14 cellular contexts compared by ENCODE assay signal in the genomic region with DNA sequence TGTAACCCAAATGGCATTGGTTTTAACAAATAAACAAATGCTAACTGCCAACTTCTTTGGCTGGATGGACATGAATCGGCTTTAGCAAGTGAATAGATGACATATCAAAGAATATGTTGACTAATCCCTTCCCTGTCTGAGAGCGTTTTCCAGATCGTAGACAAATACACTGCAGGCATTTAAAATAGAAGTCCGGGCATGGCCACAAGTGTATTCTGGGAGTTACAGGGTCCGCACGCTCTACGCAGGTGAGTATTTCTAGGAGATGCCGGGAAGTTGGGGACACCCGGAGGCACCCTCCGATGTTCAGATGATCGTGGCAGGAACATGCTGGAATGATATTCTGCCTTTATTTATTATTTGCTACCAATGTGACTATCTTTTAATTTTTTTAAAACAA. TPM values are rescaled to one million over a fixed set of nuclear protein-coding genes. Genes with fewer than 3 reads are reported as not detected.
A peak's percentile ranks its signal among the peaks of the same experiment; 100 is the strongest.
DNase-seq lines count a peak whose midpoint lies in the region; ATAC-seq and TF ChIP-seq lines count a peak whose summit lies in the region.
"Had no signal": no experiment of that assay in that cellular context is flagged by ENCODE, and none has a peak within 500 bp of the region (broad histone marks: within the 10 kb centered on the region; RNA-seq: fewer than 3 reads in every experiment).

No MANE protein-coding gene starts in this region.

- H3K9me3 Mint-ChIP-seq in activated naive CD4-positive, alpha-beta T cell treated with anti-CD3 and anti-CD28 coated beads for 36 hours = peaks cover 3% of the 10 kb centered on the region

- TF ChIP-seq CTCF in dorsolateral prefrontal cortex (IDR thresholded peaks at IDR 0.05 in 54 of 56, conservative IDR thresholded peaks at IDR 0.05 in 2 of 56; ENCODE audit: low read depth in 1 of 56, partially characterized antibody in 56 of 56) = no peak

- H3K4me1 Mint-ChIP-seq in activated naive CD4-positive, alpha-beta T cell treated with anti-CD3 and anti-CD28 coated beads for 36 hours (ENCODE audit: low read depth) = no peaks in the 10 kb centered on the region
- H3K4me1 Mint-ChIP-seq: CD4-positive, CD25-positive, alpha-beta regulatory T cell; CD8-positive, alpha-beta memory T cell had no signal

- peak in 1 of 10 donors; percentile 20 for DNase-seq in dorsolateral prefrontal cortex
- DNase-seq in mesenteric fat pad (ENCODE audit: low spot score) = peak; percentile 8
- no peak for DNase-seq in activated naive CD4-positive, alpha-beta T cell treated with anti-CD3 and anti-CD28 coated beads for 36 hours
- DNase-seq in sciatic nerve (ENCODE audit: low spot score) = no peak
- DNase-seq in D341Med (ENCODE audit: low spot score) = no peak
- DNase-seq in NCI-H2196 (lab: John Stamatoyannopoulos, UW; ENCODE audit: unreplicated experiment) = no peak
- DNase-seq: ACHN; BE2C; CD4-positive, CD25-positive, alpha-beta regulatory T cell; CD8-positive, alpha-beta memory T cell; COR-L47; HCEC 1CT had no signal

- no peak overlapping the region for H3K4me3 Mint-ChIP-seq in activated naive CD4-positive, alpha-beta T cell treated with anti-CD3 and anti-CD28 coated beads for 36 hours
- H3K4me3 Mint-ChIP-seq: CD4-positive, CD25-positive, alpha-beta regulatory T cell; CD8-positive, alpha-beta memory T cell had no signal

- H3K27me3 Mint-ChIP-seq in activated naive CD4-positive, alpha-beta T cell treated with anti-CD3 and anti-CD28 coated beads for 36 hours (ENCODE audit: low read depth) = no peaks in the 10 kb centered on the region
- H3K27me3 Mint-ChIP-seq: CD4-positive, CD25-positive, alpha-beta regulatory T cell had no signal

- no peak for ATAC-seq in sciatic nerve

- CTCF ChIA-PET in activated naive CD4-positive, alpha-beta T cell treated with anti-CD3 and anti-CD28 coated beads for 36 hours (lab: Charles Lee) = no interaction called here

- H3K27ac ChIP-seq in angular gyrus (ENCODE audit: low read depth, low read length) (peak overlapping the region; percentile 35), dorsolateral prefrontal cortex (peak overlapping the region in 39 of 59 donors; percentile 0 to 71 (median 38))

- intact Hi-C loops in dorsolateral prefrontal cortex (cut with DNase I) (no loop called here), sciatic nerve (cut with DNase I) (no loop called here)
- intact Hi-C loops in activated naive CD4-positive, alpha-beta T cell treated with anti-CD3 and anti-CD28 coated beads for 36 hours (cut with micrococcal nuclease) = no loop called here

- H3K27me3 ChIP-seq in dorsolateral prefrontal cortex = peaks cover 0 to 10% (median 0%) of the 10 kb centered on the region in 45 donors
- H3K27me3 ChIP-seq: BE2C had no signal

- H3K27ac Mint-ChIP-seq in activated naive CD4-positive, alpha-beta T cell treated with anti-CD3 and anti-CD28 coated beads for 36 hours = no peak overlapping the region
- H3K27ac Mint-ChIP-seq: CD4-positive, CD25-positive, alpha-beta regulatory T cell; CD8-positive, alpha-beta memory T cell had no signal

- H3K36me3 Mint-ChIP-seq in activated naive CD4-positive, alpha-beta T cell treated with anti-CD3 and anti-CD28 coated beads for 36 hours (ENCODE audit: low read depth) = no peaks in the 10 kb centered on the region
- H3K36me3 Mint-ChIP-seq: CD4-positive, CD25-positive, alpha-beta regulatory T cell; CD8-positive, alpha-beta memory T cell had no signal

- no peak overlapping the region for H3K4me3 ChIP-seq in dorsolateral prefrontal cortex

RNA-seq across cellular contexts. Expression of gene ZNF536, which starts 53.2 kb away (rescaled TPM):
- total RNA-seq in dorsolateral prefrontal cortex = 100 to 1,000 TPM in 7 of 120 experiments, 10 to 100 TPM in 113; 15.6 to 171 (median 49.0) TPM
- not detected for total RNA-seq in mesenteric fat pad
- not detected for total RNA-seq in activated naive CD4-positive, alpha-beta T cell treated with anti-CD3 and anti-CD28 coated beads for 36 hours
- total RNA-seq in sciatic nerve = 43.2 TPM
- total RNA-seq: CD8-positive, alpha-beta memory T cell; HT-29 had no signal

Comparison
In these comparisons a context has a peak if more than half of its experiments do, and no peak if none do; other contexts are left out.
1. RNA of gene ZNF536, which starts 53.2 kb away (total RNA-seq): 15.6 to 171 TPM in dorsolateral prefrontal cortex and 43.2 TPM in sciatic nerve (single experiment); not detected in mesenteric fat pad (single experiment) and not detected in activated naive CD4-positive, alpha-beta T cell treated with anti-CD3 and anti-CD28 coated beads for 36 hours; every median in the first group is over 10 times any median in the second.